ENCODE assay signal across 13 cellular contexts in the genomic region with DNA sequence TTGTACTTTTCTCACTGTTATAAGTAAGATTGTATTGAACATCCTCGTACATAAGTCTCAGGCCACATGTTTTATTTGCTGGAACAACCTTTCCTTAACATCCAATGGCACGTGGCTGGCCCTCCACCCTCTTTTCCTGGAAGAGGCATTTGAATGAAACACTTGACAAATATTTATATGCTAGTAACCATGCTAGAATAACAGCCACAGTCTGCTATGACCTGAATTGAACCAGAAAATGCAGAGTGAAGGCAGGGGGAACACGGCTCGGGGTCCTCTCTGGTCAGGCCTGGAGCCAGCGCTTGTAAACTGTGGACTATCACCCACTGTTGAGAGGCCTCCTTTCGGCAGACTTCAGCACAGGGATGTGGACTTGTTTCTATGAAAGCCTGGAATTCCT.
DNase-seq lines count a peak whose midpoint lies in the region; TF ChIP-seq lines count a peak whose summit lies in the region.
"Had no signal": no experiment of that assay in that cellular context is flagged by ENCODE, and none has a peak within 500 bp of the region (broad histone marks: within the 10 kb centered on the region; RNA-seq: fewer than 3 reads in every experiment).

No MANE protein-coding gene starts in this region.

- 0 out of 22 replicates have a peak overlapping the region, but pooled peaks of 2 of the 11 experiments have one; percentile 10 to 16 for H3K27ac ChIP-seq in BLaER1 treated with 17β-estradiol and CSF1 and Interleukin-3, amounts not matched to agents 10 nM and 100 nM
- H3K27ac ChIP-seq in colonic mucosa (peak overlapping the region; percentile 59), skin epidermis (peak overlapping the region in 16 of 21 experiments; percentile 2 to 93 (median 74))
- H3K27ac ChIP-seq: parathyroid adenoma had no signal

- no peak overlapping the region for H3K4me3 ChIP-seq in BLaER1 treated with 17β-estradiol and CSF1 and Interleukin-3, amounts not matched to agents 10 nM and 100 nM
- no peak overlapping the region for H3K4me3 ChIP-seq in colonic mucosa
- H3K4me3 ChIP-seq in skin epidermis, result no peak overlapping the region

- no peaks in the 10 kb centered on the region for H3K27me3 ChIP-seq in BLaER1 treated with 17β-estradiol and CSF1 and Interleukin-3, amounts not matched to agents 10 nM and 100 nM
- no peaks in the 10 kb centered on the region for H3K27me3 ChIP-seq in colonic mucosa

- DNase-seq in colonic mucosa (no peak), left kidney (ENCODE audit: low read depth, low spot score) (peak; percentile 44), mesenteric fat pad (ENCODE audit: low spot score) (no peak), NCI-H69 (lab: John Stamatoyannopoulos, UW) (no peak)
- no peak for DNase-seq in effector CD8-positive, alpha-beta T cell (lab: John Stamatoyannopoulos, UW)
- DNase-seq in activated effector memory CD4-positive, alpha-beta T cell treated with Interleukin-2 at 50 U/mL for 16 hours, result no peak
- DNase-seq: activated gamma-delta T cell treated with Interleukin-2 at 50 U/mL for 16 hours; CD4-positive, alpha-beta T cell; Kasumi-1; NCI-H446 had no signal

- H3K4me1 ChIP-seq in BLaER1 treated with 17β-estradiol and CSF1 and Interleukin-3, amounts not matched to agents 10 nM and 100 nM, result peaks cover 5 to 48% (median 26%) of the 10 kb centered on the region in 10 experiments; a peak in 18 of 20 replicates
- no peaks in the 10 kb centered on the region for H3K4me1 ChIP-seq in colonic mucosa
- H3K4me1 ChIP-seq: parathyroid adenoma had no signal

- no peak overlapping the region for H3K9ac ChIP-seq in BLaER1 treated with 17β-estradiol and CSF1 and Interleukin-3, amounts not matched to agents 10 nM and 100 nM
- H3K9ac ChIP-seq in colonic mucosa (ENCODE audit: low read depth in 2 of 2, low read length in 2 of 2), result peak overlapping the region in 1 of 2 donors; percentile 47
- H3K9ac ChIP-seq: parathyroid adenoma had no signal

- peaks cover 0 to 29% (median 14%) of the 10 kb centered on the region in 11 experiments; a peak in 19 of 22 replicates for H3K9me3 ChIP-seq in BLaER1 treated with 17β-estradiol and CSF1 and Interleukin-3, amounts not matched to agents 10 nM and 100 nM (replicated peaks in 1 of 11)
- no peaks in the 10 kb centered on the region for H3K9me3 ChIP-seq in colonic mucosa

- no peaks in the 10 kb centered on the region for H4K20me1 ChIP-seq in BLaER1 treated with 17β-estradiol and CSF1 and Interleukin-3, amounts not matched to agents 10 nM and 100 nM

- H3K4me2 ChIP-seq in BLaER1 treated with 17β-estradiol and CSF1 and Interleukin-3, amounts not matched to agents 10 nM and 100 nM, result peak overlapping the region in 6 of 11 experiments; percentile 30 to 59 (median 47); a peak in 11 of 22 replicates

- intact Hi-C loops in colonic mucosa (cut with DNase I), result no loop called here

- H3K36me3 ChIP-seq in BLaER1 treated with 17β-estradiol and CSF1 and Interleukin-3, amounts not matched to agents 10 nM and 100 nM, result no peaks in the 10 kb centered on the region
- no peaks in the 10 kb centered on the region for H3K36me3 ChIP-seq in colonic mucosa

- no peak for TF ChIP-seq CTCF in colonic mucosa (IDR thresholded peaks at IDR 0.05)
